19 cellular contexts compared by ENCODE assay signal in genomic region chr1:67754526-67754920, GRCh38.
A peak's percentile ranks its signal among the peaks of the same experiment; 100 is the strongest.
DNase-seq lines count a peak whose midpoint lies in the region; ATAC-seq, FAIRE-seq and TF ChIP-seq lines count a peak whose summit lies in the region.
"Had no signal": no experiment of that assay in that cellular context is flagged by ENCODE, and none has a peak within 500 bp of the region (broad histone marks: within the 10 kb centered on the region; RNA-seq: fewer than 3 reads in every experiment).

No MANE protein-coding gene starts in this region.

- no peak overlapping the region for H4K5ac ChIP-seq in IMR-90 (ENCODE audit: low read depth, low read length)

- H4K20me1 ChIP-seq in IMR-90 (ENCODE audit: insufficient read depth, low read length), result peaks cover 12% of the 10 kb centered on the region; the same call in 1 of the 2 replicates
- H4K20me1 ChIP-seq in K562 (replicated peaks; ENCODE audit: control insufficient read depth, insufficient read depth, low read length), result no peaks in the 10 kb centered on the region
- H4K20me1 ChIP-seq in keratinocyte (ENCODE audit: control insufficient read depth, extremely low read depth, insufficient read depth, low read length), result no peaks in the 10 kb centered on the region

- H2AFZ ChIP-seq in IMR-90 (replicated peaks; ENCODE audit: low read length, poor library complexity), result no peak overlapping the region
- peak overlapping the region; percentile 60 for H2AFZ ChIP-seq in K562 (ENCODE audit: low read depth, low read length)
- H2AFZ ChIP-seq in keratinocyte (ENCODE audit: control insufficient read depth, low read length), result no peak overlapping the region

- H3K4me3 Mint-ChIP-seq in type B pancreatic cell, result no peak overlapping the region

- no peak for TF ChIP-seq RAD21 in IMR-90 (IDR thresholded peaks at IDR 0.05; ENCODE audit: low read length)
- no peak for TF ChIP-seq RAD21 in K562 (CRISPR knock-in tag; conservative IDR thresholded peaks at IDR 0.05 in 1 of 2, IDR thresholded peaks at IDR 0.05 in 1 of 2)

- H3K79me1 ChIP-seq in IMR-90 (ENCODE audit: low read depth in 1 of 2, low read length in 2 of 2), result peaks cover 62 to 90% of the 10 kb centered on the region in 2 experiments

- no peak for TF ChIP-seq EP300 in K562 (IDR thresholded peaks at IDR 0.05; ENCODE audit: low read length)

- peak overlapping the region; percentile 10; the same call in 1 of the 2 replicates for H2AK5ac ChIP-seq in IMR-90 (ENCODE audit: low read depth, low read length)

- BruUV-seq in IMR-90 (replicated peaks; lab: Mats Ljungman, UMichigan) (no TSS peak), K562 (replicated peaks; lab: Mats Ljungman, UMichigan) (no TSS peak)

- H3K4me1 Mint-ChIP-seq in type B pancreatic cell (ENCODE audit: unreplicated experiment), result peaks cover 39% of the 10 kb centered on the region

- peak overlapping the region; percentile 17; the same call in 1 of the 2 replicates for H3K4ac ChIP-seq in IMR-90 (ENCODE audit: low read depth, low read length)

- no peak overlapping the region for H2AK9ac ChIP-seq in IMR-90 (replicated peaks; ENCODE audit: low read depth, low read length, poor library complexity)

- H2BK20ac ChIP-seq in IMR-90 (ENCODE audit: low read depth, low read length), result no peak overlapping the region

- no peaks in the 10 kb centered on the region for H3K9me3 Mint-ChIP-seq in type B pancreatic cell

- no peak overlapping the region for H3K14ac ChIP-seq in IMR-90 (replicated peaks; ENCODE audit: low read depth, low read length)

- no peak overlapping the region for H2BK15ac ChIP-seq in IMR-90 (ENCODE audit: low read depth, low read length)

- peaks cover 38% of the 10 kb centered on the region for H3K9me1 ChIP-seq in IMR-90 (ENCODE audit: insufficient read depth, low read length)
- no peaks in the 10 kb centered on the region for H3K9me1 ChIP-seq in K562 (ENCODE audit: control insufficient read depth, insufficient read depth, low read length)
- H3K9me1 ChIP-seq in keratinocyte (ENCODE audit: control insufficient read depth, extremely low read depth, insufficient read depth, low read length), result peaks cover 3% of the 10 kb centered on the region

- no peak overlapping the region for H4K8ac ChIP-seq in IMR-90 (ENCODE audit: low read depth in 2 of 2, low read length in 2 of 2)

- FAIRE-seq in K562 (lab: Jason Lieb, UNC), result no peak
- no peak for FAIRE-seq in keratinocyte (lab: Jason Lieb, UNC)

- H3K27me3 ChIP-seq in IMR-90 (ENCODE audit: control insufficient read depth, insufficient read depth, low read length) (no peaks in the 10 kb centered on the region), K562 (ENCODE audit: control insufficient read depth in 2 of 2, insufficient read depth in 2 of 2, low read length in 2 of 2) (no peaks in the 10 kb centered on the region), keratinocyte (ENCODE audit: control insufficient read depth, extremely low read depth, insufficient read depth, low read length) (no peaks in the 10 kb centered on the region)
- H3K27me3 ChIP-seq: suprapubic skin had no signal

- H3K9ac ChIP-seq in IMR-90 (ENCODE audit: low read depth, low read length) (no peak overlapping the region), K562 (ENCODE audit: insufficient read depth in 1 of 2, low read depth in 2 of 2, low read length in 2 of 2) (peak overlapping the region in 1 of 2 experiments; percentile 11; a peak in 1 of 4 replicates), keratinocyte (ENCODE audit: control insufficient read depth, extremely low read depth, insufficient read depth, low read length) (peak overlapping the region; percentile 6)

- H2BK5ac ChIP-seq in IMR-90 (ENCODE audit: low read depth, low read length, poor library complexity, severe bottlenecking), result no peak overlapping the region

- in situ Hi-C loops in IMR-90 (cut with MboI; ENCODE audit: low sequenced_read_pairs) (loop anchor here (25.0 kb wide), 1 partner anchor 342 kb away; no protein-coding TSS in a partner anchor), K562 (cut with MboI) (no loop called here)

- H3K27ac Mint-ChIP-seq in type B pancreatic cell, result peak overlapping the region; percentile 9

- H4K91ac ChIP-seq in IMR-90 (ENCODE audit: insufficient read depth, low read depth, low read length), result no peak overlapping the region

- H3K36me3 Mint-ChIP-seq in type B pancreatic cell, result peaks cover 3% of the 10 kb centered on the region

- no peak overlapping the region for H3K23ac ChIP-seq in IMR-90 (ENCODE audit: low read depth, low read length)

- intact Hi-C loops in IMR-90 (cut with micrococcal nuclease), result no loop called here
- intact Hi-C loops in K562 (cut with micrococcal nuclease), result no loop called here

- TF ChIP-seq POLR2A in IMR-90 (IDR thresholded peaks at IDR 0.05; ENCODE audit: low read depth, low read length), result no peak
- TF ChIP-seq POLR2A in K562 (conservative IDR thresholded peaks at IDR 0.05), result no peak

- no peak for TF ChIP-seq CTCF in IMR-90 (conservative IDR thresholded peaks at IDR 0.05; ENCODE audit: low read depth, low read length)
- TF ChIP-seq CTCF in K562 (IDR thresholded peaks at IDR 0.05 in 2 of 3, conservative IDR thresholded peaks at IDR 0.05 in 1 of 3; ENCODE audit: insufficient read depth in 2 of 3, low read depth in 1 of 3, low read length in 3 of 3), result no peak
- TF ChIP-seq CTCF in keratinocyte (optimal IDR thresholded peaks at IDR 0.05 in 1 of 3, IDR thresholded peaks at IDR 0.05 in 1 of 3, conservative IDR thresholded peaks at IDR 0.05 in 1 of 3; ENCODE audit: extremely low read depth in 1 of 3, insufficient read depth in 2 of 3, low read length in 3 of 3), result no peak
- no peak for TF ChIP-seq CTCF in type B pancreatic cell (conservative IDR thresholded peaks at IDR 0.05)

- H3K27me3 Mint-ChIP-seq in type B pancreatic cell, result no peaks in the 10 kb centered on the region

- H3K36me3 ChIP-seq in IMR-90 (ENCODE audit: control insufficient read depth, insufficient read depth, low read length), result peaks cover 6% of the 10 kb centered on the region; the same call in 1 of the 2 replicates
- no peaks in the 10 kb centered on the region for H3K36me3 ChIP-seq in K562 (ENCODE audit: control insufficient read depth, insufficient read depth, low read length)
- H3K36me3 ChIP-seq in keratinocyte (ENCODE audit: control insufficient read depth in 2 of 2, extremely low read depth in 1 of 2, insufficient read depth in 2 of 2, low read length in 2 of 2), result peaks cover 8 to 24% of the 10 kb centered on the region in 2 experiments
- H3K36me3 ChIP-seq: suprapubic skin had no signal

- dilution Hi-C loops in IMR-90 (cut with HindIII; ENCODE audit: low sequenced_read_pairs, unreplicated experiment), result no loop called here
- dilution Hi-C loops in keratinocyte (cut with MboI; ENCODE audit: extremely low pct_ligation_motif_present, low sequenced_read_pairs), result no loop called here

- H3K4me1 ChIP-seq in IMR-90 (ENCODE audit: control insufficient read depth, insufficient read depth, low read length) (peaks cover 14% of the 10 kb centered on the region), K562 (replicated peaks in 1 of 2; ENCODE audit: control insufficient read depth in 2 of 2, insufficient read depth in 2 of 2, low read length in 2 of 2) (peaks cover 22 to 38% of the 10 kb centered on the region in 2 experiments; a peak in 4 of 5 replicates), keratinocyte (ENCODE audit: control insufficient read depth, extremely low read depth, insufficient read depth, low read length) (peaks cover 56% of the 10 kb centered on the region)

- ATAC-seq in IMR-90 (ENCODE audit: low read depth) (no peak), K562 (no peak), HG03378 (IDR thresholded peaks at IDR 0.05; ENCODE audit: unreplicated experiment) (no peak)
- ATAC-seq in activated CD4-positive, CD25-positive, alpha-beta regulatory T cell treated with anti-CD3 and anti-CD28 coated beads, Interleukin-2, amount 50 U/mL, for 24 hours, result no peak

- H3K56ac ChIP-seq in IMR-90 (ENCODE audit: extremely low read depth, insufficient read depth, low read length), result no peak overlapping the region

- 100% methylated on average over 1 of the region's 4 CpGs; no CpG with 5 or more reads in 1 of the 2 experiments for whole genome bisulfite sequencing in IMR-90 (ENCODE audit: extremely low coverage in 2 of 2, insufficient read length in 1 of 2), 2 experiments
- 51% methylated on average over 4 of the region's 4 CpGs for WGBS in K562 (ENCODE audit: insufficient coverage, low coverage, missing lambda C conversion rate)

- CTCF ChIA-PET in IMR-90 (lab: Yijun Ruan, JAX), result interaction anchor here (0.9 kb wide), 1 partner anchor 12 kb away, joined by 3 read pairs; no protein-coding TSS in a partner anchor
- CTCF ChIA-PET in K562 (lab: Yijun Ruan, JAX; ENCODE audit: low intra/inter-chr PET ratio), result no interaction called here

- H3K9me3 ChIP-seq in IMR-90 (ENCODE audit: control insufficient read depth, insufficient read depth, low read length), result no peaks in the 10 kb centered on the region
- H3K9me3 ChIP-seq in K562 (replicated peaks; ENCODE audit: control insufficient read depth, insufficient read depth, low read depth, low read length), result no peaks in the 10 kb centered on the region
- H3K9me3 ChIP-seq in keratinocyte (ENCODE audit: control insufficient read depth, low read depth, low read length), result no peaks in the 10 kb centered on the region
- H3K9me3 ChIP-seq: mucosa of descending colon, psoas muscle, suprapubic skin had no signal

- POLR2A ChIA-PET in IMR-90 (lab: Charles Lee; ENCODE audit: unreplicated experiment) (no interaction called here), K562 (lab: Yijun Ruan, JAX) (interaction anchor here (0.8 to 1.4 kb wide), 4 partner anchors 16 to 215 kb away, joined by 3 to 4 read pairs (median 4); no protein-coding TSS in a partner anchor)

- no peak overlapping the region for H3K18ac ChIP-seq in IMR-90 (ENCODE audit: low read depth, low read length)

- DNase-seq in IMR-90, result no peak
- DNase-seq in K562 (ENCODE audit: extremely low read depth in 1 of 4, low spot score in 3 of 4), result no peak
- DNase-seq in keratinocyte (ENCODE audit: low read depth, low spot score), result no peak
- DNase-seq in type B pancreatic cell (ENCODE audit: extremely low spot score, unreplicated experiment), result no peak
- DNase-seq in DMS79 (lab: John Stamatoyannopoulos, UW), result no peak
- DNase-seq: activated CD4-positive, CD25-positive, alpha-beta regulatory T cell treated with anti-CD3 and anti-CD28 coated beads, Interleukin-2, amount 50 U/mL, for 72 hours; activated naive CD4-positive, alpha-beta T cell treated with Interleukin-2 at 50 U/mL for 16 hours; activated T-cell treated with anti-CD3 and anti-CD28 coated beads, Interleukin-2, amount 50 U/mL, for 1 hour; amniotic stem cell; DND-41; foreskin melanocyte; hippocampal formation; mucosa of descending colon; NCI-H187; NCI-H526 treated with DMSO at 0.1 percent for 48 hours; psoas muscle had no signal

- no peaks in the 10 kb centered on the region for H3K79me2 ChIP-seq in K562 (ENCODE audit: control insufficient read depth, insufficient read depth, low read length)
- peaks cover 74% of the 10 kb centered on the region for H3K79me2 ChIP-seq in keratinocyte (ENCODE audit: control insufficient read depth, insufficient read depth, low read length)

- H3K4me3 ChIP-seq in IMR-90 (ENCODE audit: insufficient read depth, low read depth, low read length), result no peak overlapping the region
- H3K4me3 ChIP-seq in K562, result no peak overlapping the region
- H3K4me3 ChIP-seq in keratinocyte (ENCODE audit: control insufficient read depth in 2 of 3, extremely low read depth in 1 of 3, insufficient read depth in 2 of 3, low read depth in 1 of 3, low read length in 3 of 3), result no peak overlapping the region
- H3K4me3 ChIP-seq: mucosa of descending colon, psoas muscle, suprapubic skin had no signal

- no peak overlapping the region for H2BK120ac ChIP-seq in IMR-90 (ENCODE audit: low read depth, low read length)

- H3K27ac ChIP-seq in IMR-90 (ENCODE audit: insufficient read depth, low read length) (no peak overlapping the region), K562 (ENCODE audit: extremely low read depth, low read depth, low read length) (no peak overlapping the region), keratinocyte (ENCODE audit: control insufficient read depth, insufficient read depth, low read length) (peak overlapping the region; percentile 57)
- H3K27ac ChIP-seq: suprapubic skin had no signal

- no peak overlapping the region for H3K4me2 ChIP-seq in IMR-90 (ENCODE audit: low read depth, low read length)
- H3K4me2 ChIP-seq in K562 (ENCODE audit: insufficient read depth, low read length), result peak overlapping the region; percentile 8; the same call in 1 of the 2 replicates
- H3K4me2 ChIP-seq in keratinocyte (ENCODE audit: control insufficient read depth, extremely low read depth, insufficient read depth, low read depth, low read length), result peak overlapping the region; percentile 46
